8 cellular contexts compared by ENCODE assay signal in the genomic region with DNA sequence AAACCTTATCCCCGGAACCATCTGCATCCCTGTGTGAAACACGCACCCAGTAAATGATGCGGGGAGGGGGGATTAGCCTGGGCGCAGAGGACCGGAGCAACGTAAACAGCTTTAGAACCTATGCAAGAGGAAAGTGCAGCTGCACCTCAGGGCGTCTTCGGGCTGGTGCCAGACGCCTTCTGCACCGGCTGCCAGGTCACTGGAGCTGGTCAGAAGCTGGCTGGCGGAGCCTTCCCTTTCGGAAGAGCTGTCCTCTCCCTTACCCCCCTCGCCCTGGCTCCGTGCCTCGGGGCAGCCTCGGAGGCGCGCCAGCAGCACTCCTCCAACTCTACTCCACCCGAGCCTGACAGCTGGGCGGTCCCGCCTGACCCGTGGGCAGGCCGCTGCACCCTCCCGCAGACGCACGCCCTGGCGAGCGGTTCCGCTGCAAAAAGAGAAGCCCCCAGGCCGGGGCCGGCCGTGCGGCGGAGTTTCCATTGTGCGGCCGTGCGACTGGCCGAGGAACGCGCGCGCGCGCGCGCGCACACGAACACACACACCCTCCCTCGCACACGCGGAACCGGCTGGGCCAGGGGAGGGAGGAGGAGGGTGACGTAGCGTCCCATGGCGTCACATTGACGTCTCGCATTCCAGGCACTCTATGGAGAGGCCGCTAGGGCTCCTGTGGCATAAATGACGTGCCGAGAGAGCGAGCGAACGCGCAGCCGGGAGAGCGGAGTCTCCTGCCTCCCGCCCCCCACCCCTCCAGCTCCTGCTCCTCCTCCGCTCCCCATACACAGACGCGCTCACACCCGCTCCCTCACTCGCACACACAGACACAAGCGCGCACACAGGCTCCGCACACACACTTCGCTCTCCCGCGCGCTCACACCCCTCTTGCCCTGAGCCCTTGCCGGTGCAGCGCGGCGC. TPM values are rescaled to one million over a fixed set of nuclear protein-coding genes. Genes with fewer than 3 reads are reported as not detected.
DNase-seq lines count a peak whose midpoint lies in the region; ATAC-seq, FAIRE-seq and TF ChIP-seq lines count a peak whose summit lies in the region.

TSS of gene NR4A3 (plus strand) at position 699 of the 909 bp plus-strand sequence. CDS start 6,158 bp downstream, outside the sequence.

- FAIRE-seq in A549 (lab: Jason Lieb, UNC): no peak

- CTCF ChIA-PET in A549 (lab: Yijun Ruan, JAX): interaction anchor here (0.7 to 1.3 kb wide), 5 partner anchors 16 to 401 kb away, joined by 3 to 4 read pairs (median 3); no protein-coding TSS in a partner anchor

- H3K27ac ChIP-seq in A549 (peak within 1 kb of the TSS; percentile 64 to 97), VCaP (peak within 1 kb of the TSS; percentile 93), skin epidermis (peak within 1 kb of the TSS; percentile 24 to 99 (median 85))

- no peak for TF ChIP-seq CTCF in A549 (IDR thresholded peaks at IDR 0.05)
- no peak for TF ChIP-seq CTCF in VCaP (conservative IDR thresholded peaks at IDR 0.05)

- ATAC-seq in A549: peak; percentile 71 to 75
- peak; percentile 41 for ATAC-seq in GM18867 (IDR thresholded peaks at IDR 0.05; ENCODE audit: unreplicated experiment)
- ATAC-seq in HG03097 (IDR thresholded peaks at IDR 0.05; ENCODE audit: low FRiP score, unreplicated experiment): peak; percentile 28

- in situ Hi-C loops in T47D (cut with HindIII; ENCODE audit: low pct_unique_long_range_greater_than_20kb, low sequenced_read_pairs): no loop called here

- H3K9me3 ChIP-seq in A549: no peaks in the 10 kb centered on the region

- WGBS in A549 (ENCODE audit: missing lambda C conversion rate): 3% methylated on average over 19 of the region's 83 CpGs

- DNase-seq in A549 (ENCODE audit: low read depth in 1 of 2, low spot score in 1 of 2): peak; percentile 92 to 98
- peak; percentile 93 for DNase-seq in NCI-H2171 treated with DMSO at 0.1 percent for 48 hours (lab: John Stamatoyannopoulos, UW)
- peak; percentile 91 to 97 for DNase-seq in T47D (ENCODE audit: low read depth in 1 of 2, low spot score in 1 of 2)
- DNase-seq in iPS-NIHi11 (ENCODE audit: low spot score): peak; percentile 75

- peak; percentile 76 for TF ChIP-seq POLR2A in A549 (IDR thresholded peaks at IDR 0.05; ENCODE audit: low read length)

- H3K4me2 ChIP-seq in A549: peak within 1 kb of the TSS; percentile 83

- TF ChIP-seq RAD21 in A549 (conservative IDR thresholded peaks at IDR 0.05 in 1 of 2, IDR thresholded peaks at IDR 0.05 in 1 of 2): no peak

- peak within 1 kb of the TSS; percentile 67 for H3K4me3 ChIP-seq in A549
- peak within 1 kb of the TSS; percentile 74 to 89 (median 86) for H3K4me3 ChIP-seq in skin epidermis

- POLR2A ChIA-PET in A549 (lab: Yijun Ruan, JAX): interaction anchor here (0.6 to 1.2 kb wide), 5 partner anchors 9 to 606 kb away, joined by 3 to 7 read pairs (median 3); partner anchors contain the start of gene MSANTD3

- TF ChIP-seq EP300 in A549 (IDR thresholded peaks at IDR 0.05): peak in 1 of 2 experiments; percentile 33; a peak in 1 of 5 replicates

- peaks cover 12% of the 10 kb centered on the region; the same call in 2 of the 3 replicates for H3K4me1 ChIP-seq in A549

TF ChIP-seq in A549, 52 proteins besides CTCF, POLR2A, EP300 and RAD21 (continues in another document):
- TF ChIP-seq MYC (IDR thresholded peaks at IDR 0.05; ENCODE audit: borderline replicate concordance, low read length) (peak; percentile 84), MAX (IDR thresholded peaks at IDR 0.05) (peak; percentile 82), TFCP2L1 (CRISPR knock-in tag; IDR thresholded peaks at IDR 0.05) (0 out of 2 replicates have a peak, but pooled peaks have one; percentile 73), ZC3H11A (IDR thresholded peaks at IDR 0.05) (no peak), NPAS2 (CRISPR knock-in tag; IDR thresholded peaks at IDR 0.05; ENCODE audit: borderline replicate concordance) (no peak), CHD2 (IDR thresholded peaks at IDR 0.05; ENCODE audit: low read length, partially characterized antibody) (no peak), RNF2 (IDR thresholded peaks at IDR 0.05; ENCODE audit: borderline replicate concordance, low read depth) (no peak), HDAC2 (IDR thresholded peaks at IDR 0.05) (no peak), BHLHE40 (IDR thresholded peaks at IDR 0.05; ENCODE audit: low read depth, low read length) (no peak; the same call in 1 of the 2 replicates), HES2 (IDR thresholded peaks at IDR 0.05) (no peak), SMC3 (IDR thresholded peaks at IDR 0.05) (no peak), USF2 (IDR thresholded peaks at IDR 0.05) (no peak), MAZ (IDR thresholded peaks at IDR 0.05; ENCODE audit: borderline replicate concordance, low read depth, low read length) (no peak), ELK1 (IDR thresholded peaks at IDR 0.05; ENCODE audit: low read depth, low read length) (no peak), CBX2 (IDR thresholded peaks at IDR 0.05; ENCODE audit: borderline replicate concordance, low read depth) (no peak), PBX3 (IDR thresholded peaks at IDR 0.05) (peak; percentile 58; the same call in 1 of the 2 replicates), TP53 (CRISPR knock-in tag; IDR thresholded peaks at IDR 0.05) (no peak), RFX5 (IDR thresholded peaks at IDR 0.05) (peak; percentile 53; the same call in 1 of the 2 replicates), HOXA7 (CRISPR knock-in tag; IDR thresholded peaks at IDR 0.05) (no peak)
- TF ChIP-seq, protein P1, sequence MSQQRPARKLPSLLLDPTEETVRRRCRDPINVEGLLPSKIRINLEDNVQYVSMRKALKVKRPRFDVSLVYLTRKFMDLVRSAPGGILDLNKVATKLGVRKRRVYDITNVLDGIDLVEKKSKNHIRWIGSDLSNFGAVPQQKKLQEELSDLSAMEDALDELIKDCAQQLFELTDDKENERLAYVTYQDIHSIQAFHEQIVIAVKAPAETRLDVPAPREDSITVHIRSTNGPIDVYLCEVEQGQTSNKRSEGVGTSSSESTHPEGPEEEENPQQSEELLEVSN (IDR thresholded peaks at IDR 0.05; ENCODE audit: borderline replicate concordance, low read depth): 0 out of 2 replicates have a peak, but pooled peaks have one; percentile 41
- TF ChIP-seq, protein P2, sequence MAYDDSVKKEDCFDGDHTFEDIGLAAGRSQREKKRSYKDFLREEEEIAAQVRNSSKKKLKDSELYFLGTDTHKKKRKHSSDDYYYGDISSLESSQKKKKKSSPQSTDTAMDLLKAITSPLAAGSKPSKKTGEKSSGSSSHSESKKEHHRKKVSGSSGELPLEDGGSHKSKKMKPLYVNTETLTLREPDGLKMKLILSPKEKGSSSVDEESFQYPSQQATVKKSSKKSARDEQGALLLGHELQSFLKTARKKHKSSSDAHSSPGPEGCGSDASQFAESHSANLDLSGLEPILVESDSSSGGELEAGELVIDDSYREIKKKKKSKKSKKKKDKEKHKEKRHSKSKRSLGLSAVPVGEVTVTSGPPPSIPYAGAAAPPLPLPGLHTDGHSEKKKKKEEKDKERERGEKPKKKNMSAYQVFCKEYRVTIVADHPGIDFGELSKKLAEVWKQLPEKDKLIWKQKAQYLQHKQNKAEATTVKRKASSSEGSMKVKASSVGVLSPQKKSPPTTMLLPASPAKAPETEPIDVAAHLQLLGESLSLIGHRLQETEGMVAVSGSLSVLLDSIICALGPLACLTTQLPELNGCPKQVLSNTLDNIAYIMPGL (CRISPR knock-in tag; IDR thresholded peaks at IDR 0.05; ENCODE audit: borderline replicate concordance): no peak

RNA-seq across cellular contexts. Expression of gene NR4A3, which starts in this region (rescaled TPM):
- polyA plus RNA-seq in A549 (2011; rRNA removed) (1.6 and 1.8 TPM in 2 replicates), A549 (2017; fragmentation: RNase III; extraction: RNeasy Plus Mini Kit Qiagen cat#74134 plus additional on column Dnase treatment) (1.4 to 2.0 TPM (median 1.7 TPM) in 3 replicates)
- 0.99 and 2.6 TPM in 2 replicates for polyA plus RNA-seq in A549 (2012; cell fraction: cytosol; rRNA removed)
- polyA plus RNA-seq in A549 (2012; cell fraction: nucleus; rRNA removed): 4.2 and 4.3 TPM in 2 replicates
- 3.8 and 8.5 TPM in 2 replicates for polyA minus RNA-seq in A549 (2011; rRNA and poly(A)+ RNA removed)

Comparison
In these comparisons a context has a peak if more than half of its experiments do, and no peak if none do; other contexts are left out.
1. Peak in every context shown above with its lines: DNase-seq, ATAC-seq, H3K4me3 ChIP-seq and H3K27ac ChIP-seq.